33 cellular contexts compared by ENCODE assay signal in genomic region chr22:45276507-45276906, GRCh38. TPM values are rescaled to one million over a fixed set of nuclear protein-coding genes. Genes with fewer than 3 reads are reported as not detected.
"Had no signal": no experiment of that assay in that cellular context is flagged by ENCODE, and none has a peak within 500 bp of the region (broad histone marks: within the 10 kb centered on the region; RNA-seq: fewer than 3 reads in every experiment).

No MANE protein-coding gene starts in this region.

- H3K4me2 ChIP-seq: smooth muscle cell had no signal

- H3K27ac ChIP-seq: ovary, parathyroid adenoma, psoas muscle, skin epidermis, spleen, thoracic aorta, thyroid gland, tibial nerve, upper lobe of left lung, uterus had no signal

- H3K9me3 ChIP-seq: ovary, psoas muscle, spleen, thoracic aorta, thyroid gland, tibial nerve, upper lobe of left lung, uterus had no signal

- H3K36me3 ChIP-seq: ovary, spleen, thoracic aorta, thyroid gland, tibial nerve, upper lobe of left lung, uterus had no signal

- H3K79me2 ChIP-seq: parathyroid adenoma had no signal

- H3K27me3 ChIP-seq: ovary, spleen, thyroid gland, tibial nerve, upper lobe of left lung, uterus had no signal

- DNase-seq: naive B cell; naive thymus-derived CD8-positive, alpha-beta T cell; nephron progenitor cell; occipital lobe; ovary; posterior cingulate gyrus; psoas muscle; right cardiac atrium; spleen; stimulated activated CD4-positive, alpha-beta T cell treated with anti-CD3 and anti-CD28 coated beads, Interleukin-12 subunit alpha, Interleukin-12 subunit beta, amount 100 ng/mL, for 4 hours; stimulated activated CD4-positive, alpha-beta T cell treated with anti-CD3 and anti-CD28 coated beads, Interleukin-1b, Interleukin-23, amount 100 ng/mL, for 48 hours; stimulated activated CD4-positive, alpha-beta T cell treated with anti-CD3 and anti-CD28 coated beads, Interleukin-4, amount 100 ng/mL, for 1 hour; stimulated activated CD4-positive, alpha-beta T cell treated with anti-CD3 and anti-CD28 coated beads, Interleukin-4, amount 100 ng/mL, for 4 hours; stimulated activated CD8-positive, alpha-beta memory T cell treated with anti-CD3 and anti-CD28 coated beads, Interleukin-4, amount 100 ng/mL, for 48 hours; stimulated activated naive CD4-positive, alpha-beta T cell; stimulated activated naive CD8-positive, alpha-beta T cell treated with anti-CD3 and anti-CD28 coated beads, Interleukin-15, amount 100 ng/mL, for 72 hours; stimulated activated naive CD8-positive, alpha-beta T cell treated with anti-CD3 and anti-CD28 coated beads, Interleukin-15, Interleukin-2, amounts not matched to agents 100 U/mL and 50 U/mL, for 24 hours; thyroid gland; trophoblast cell; upper lobe of left lung; uterus had no signal

- H3K4me3 ChIP-seq: ovary, psoas muscle, skin epidermis, smooth muscle cell, spleen, thoracic aorta, thyroid gland, tibial nerve, upper lobe of left lung, uterus had no signal

- H3K4me1 ChIP-seq: uterus had no signal

- H2AFZ ChIP-seq: parathyroid adenoma had no signal

- H3K9ac ChIP-seq: parathyroid adenoma had no signal

- ATAC-seq: naive thymus-derived CD8-positive, alpha-beta T cell; natural killer cell treated with Interleukin-12 subunit alpha and Interleukin-12 subunit beta and Interleukin-15 and Interleukin-18, amount 100 ng/mL, for 72 hours; psoas muscle; right cardiac atrium; sciatic nerve; stimulated activated memory B cell treated with anti-CD40 and anti-IgM and Interleukin-4, amounts not matched to agents 10 μg/mL and 1 μg/mL and 100 μg/mL, for 72 hours; stimulated activated naive CD8-positive, alpha-beta T cell treated with anti-CD3 and anti-CD28 coated beads, Interleukin-15, amount 100 ng/mL, for 72 hours; stimulated activated naive CD8-positive, alpha-beta T cell treated with anti-CD3 and anti-CD28 coated beads, Interleukin-15, Interleukin-2, amounts not matched to agents 100 U/mL and 50 U/mL, for 24 hours had no signal

RNA-seq across cellular contexts. Expression of gene UPK3A, which starts 8.2 kb away (rescaled TPM):
- total RNA-seq: naive thymus-derived CD8-positive, alpha-beta T cell; natural killer cell treated with Interleukin-12 subunit alpha and Interleukin-12 subunit beta and Interleukin-15 and Interleukin-18, amount 100 ng/mL, for 72 hours; neural crest cell; occipital lobe; osteoblast; ovary; renal cortical epithelial cell; right cardiac atrium; sciatic nerve; smooth muscle cell; temporal lobe; thoracic aorta; tibial nerve; uterus had no signal
- polyA plus RNA-seq: naive thymus-derived CD8-positive, alpha-beta T cell; right cardiac atrium; smooth muscle cell had no signal
